9 cellular contexts compared by ENCODE assay signal in the genomic region with DNA sequence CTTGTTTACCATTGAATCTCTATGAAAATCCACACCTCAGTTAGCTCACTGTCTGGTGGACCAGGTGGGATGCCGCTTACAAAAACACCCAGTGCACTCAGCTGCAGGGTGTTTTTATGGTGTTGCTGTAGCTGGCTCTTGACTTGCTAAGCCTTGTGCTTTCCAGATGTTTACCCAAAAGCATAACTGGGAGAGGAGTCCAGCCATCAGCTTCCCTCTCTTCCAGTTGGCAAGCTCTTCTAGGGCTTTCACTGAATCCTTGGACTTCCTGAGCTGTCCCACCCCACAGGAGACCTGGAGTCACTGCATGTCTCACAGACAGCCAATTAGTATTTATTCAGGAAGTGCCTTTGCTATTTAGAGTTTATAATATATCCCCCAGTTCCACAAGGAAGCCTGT.
"Had no signal": no experiment of that assay in that cellular context is flagged by ENCODE, and none has a peak within 500 bp of the region (broad histone marks: within the 10 kb centered on the region; RNA-seq: fewer than 3 reads in every experiment).

No MANE protein-coding gene starts in this region.

- H3K4me1 ChIP-seq: HAP-1 had no signal

- H3K4me2 ChIP-seq: GM23338 had no signal

- H3K36me3 ChIP-seq: HAP-1 had no signal

- H3K9ac ChIP-seq: GM23248 had no signal

- H2AFZ ChIP-seq: GM23248, GM23338 had no signal

- H3K4me3 ChIP-seq: GM23248, GM23338, HAP-1 had no signal

- H3K27ac ChIP-seq: GM23248 had no signal

- H3K9me3 ChIP-seq: HAP-1 had no signal

- DNase-seq: GM23248, GOT3, H7, H9, HCEC 1CT, HFFc6 had no signal

- ATAC-seq: GM23338, HCT116 had no signal
